23 cellular contexts compared by ENCODE assay signal in the genomic region with DNA sequence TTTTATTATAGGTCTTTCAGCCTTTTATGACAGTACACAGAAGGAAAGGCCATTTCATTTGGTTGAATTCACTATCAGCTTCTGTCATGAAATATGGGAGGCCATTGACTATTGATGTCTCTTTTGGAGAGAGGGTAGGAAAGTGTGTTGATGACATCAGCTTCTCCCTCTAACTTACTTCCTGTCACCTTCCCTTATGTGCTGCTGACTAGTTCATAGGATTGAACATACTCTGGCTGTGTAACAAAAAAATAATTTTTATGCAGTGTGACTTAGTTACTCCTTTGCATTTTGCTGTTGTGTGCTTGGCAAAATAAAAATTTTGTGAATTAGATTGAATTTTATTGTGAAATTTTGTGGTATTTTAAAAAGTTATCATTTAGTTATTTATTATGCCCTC.
"Had no signal": no experiment of that assay in that cellular context is flagged by ENCODE, and none has a peak within 500 bp of the region (broad histone marks: within the 10 kb centered on the region; RNA-seq: fewer than 3 reads in every experiment).

No MANE protein-coding gene starts in this region.

- H3K4me3 ChIP-seq: ascending aorta, cardiac muscle cell, dorsolateral prefrontal cortex, skin epidermis, transverse colon, vagina had no signal

- DNase-seq: activated CD4-positive, alpha-beta memory T cell treated with anti-CD3 and anti-CD28 coated beads for 36 hours; activated CD4-positive, alpha-beta T cell treated with anti-CD3 and anti-CD28 coated beads for 36 hours; activated CD8-positive, alpha-beta memory T cell treated with anti-CD3 and anti-CD28 coated beads, Interleukin-2, amount 10 ng/mL, durations not matched to agents 7 days and 5 days; activated naive CD4-positive, alpha-beta T cell treated with anti-CD3 and anti-CD28 coated beads for 36 hours; activated naive CD8-positive, alpha-beta T cell treated with anti-CD3 and anti-CD28 coated beads, Interleukin-2, amount 50 U/mL, for 24 hours; activated T-cell treated with anti-CD3 and anti-CD28 coated beads, Interleukin-2, amount 50 U/mL, for 1 hour; dorsolateral prefrontal cortex; glutamatergic neuron; hypothalamus; nucleus accumbens; right cardiac atrium; stimulated activated CD4-positive, alpha-beta T cell treated with anti-CD3 and anti-CD28 coated beads, Interleukin-4, amount 100 ng/mL, for 24 hours; stimulated activated CD8-positive, alpha-beta memory T cell treated with anti-CD3 and anti-CD28 coated beads, Interleukin-4, amount 100 ng/mL, for 48 hours; stimulated activated naive CD8-positive, alpha-beta T cell treated with anti-CD3 and anti-CD28 coated beads, Interleukin-15, Interleukin-2, amounts not matched to agents 100 U/mL and 50 U/mL, for 24 hours; transverse colon; WERI-Rb-1 had no signal

- H3K27ac ChIP-seq: ascending aorta, cardiac muscle cell, dorsolateral prefrontal cortex, skin epidermis, transverse colon, vagina, WERI-Rb-1 had no signal

- H3K4me3 Mint-ChIP-seq: activated CD4-positive, alpha-beta memory T cell treated with anti-CD3 and anti-CD28 coated beads for 36 hours; activated CD4-positive, alpha-beta T cell treated with anti-CD3 and anti-CD28 coated beads for 36 hours; activated CD8-positive, alpha-beta memory T cell treated with anti-CD3 and anti-CD28 coated beads, Interleukin-2, amount 10 ng/mL, durations not matched to agents 7 days and 5 days; activated naive CD4-positive, alpha-beta T cell treated with anti-CD3 and anti-CD28 coated beads for 36 hours; activated naive CD8-positive, alpha-beta T cell treated with anti-CD3 and anti-CD28 coated beads, Interleukin-2, amount 50 U/mL, for 24 hours; nephron had no signal

- H3K4me1 Mint-ChIP-seq: activated CD4-positive, alpha-beta T cell treated with anti-CD3 and anti-CD28 coated beads for 36 hours; activated CD8-positive, alpha-beta memory T cell treated with anti-CD3 and anti-CD28 coated beads, Interleukin-2, amount 10 ng/mL, durations not matched to agents 7 days and 5 days; activated naive CD8-positive, alpha-beta T cell treated with anti-CD3 and anti-CD28 coated beads, Interleukin-2, amount 50 U/mL, for 24 hours; nephron had no signal

- H3K36me3 Mint-ChIP-seq: activated CD4-positive, alpha-beta memory T cell treated with anti-CD3 and anti-CD28 coated beads for 36 hours; activated CD8-positive, alpha-beta memory T cell treated with anti-CD3 and anti-CD28 coated beads, Interleukin-2, amount 10 ng/mL, durations not matched to agents 7 days and 5 days had no signal

- H3K27me3 ChIP-seq: ascending aorta, cardiac muscle cell, dorsolateral prefrontal cortex, transverse colon, vagina had no signal

- H3K36me3 ChIP-seq: ascending aorta, cardiac muscle cell, transverse colon, vagina, WERI-Rb-1 had no signal

- H3K9me3 Mint-ChIP-seq: activated naive CD8-positive, alpha-beta T cell treated with anti-CD3 and anti-CD28 coated beads, Interleukin-2, amount 50 U/mL, for 24 hours had no signal

- ATAC-seq: activated CD4-positive, alpha-beta T cell treated with anti-CD3 and anti-CD28 coated beads for 36 hours; activated CD8-positive, alpha-beta memory T cell treated with anti-CD3 and anti-CD28 coated beads, Interleukin-2, amount 10 ng/mL, durations not matched to agents 7 days and 5 days; activated naive CD8-positive, alpha-beta T cell treated with anti-CD3 and anti-CD28 coated beads, Interleukin-2, amount 50 U/mL, for 24 hours; right cardiac atrium; stimulated activated naive CD8-positive, alpha-beta T cell treated with anti-CD3 and anti-CD28 coated beads, Interleukin-15, Interleukin-2, amounts not matched to agents 100 U/mL and 50 U/mL, for 24 hours had no signal

- H3K27me3 Mint-ChIP-seq: activated CD4-positive, alpha-beta memory T cell treated with anti-CD3 and anti-CD28 coated beads for 36 hours; activated CD4-positive, alpha-beta T cell treated with anti-CD3 and anti-CD28 coated beads for 36 hours; activated CD8-positive, alpha-beta memory T cell treated with anti-CD3 and anti-CD28 coated beads, Interleukin-2, amount 10 ng/mL, durations not matched to agents 7 days and 5 days; activated naive CD8-positive, alpha-beta T cell treated with anti-CD3 and anti-CD28 coated beads, Interleukin-2, amount 50 U/mL, for 24 hours; progenitor cell of endocrine pancreas had no signal

- H3K27ac Mint-ChIP-seq: activated CD4-positive, alpha-beta memory T cell treated with anti-CD3 and anti-CD28 coated beads for 36 hours; activated CD4-positive, alpha-beta T cell treated with anti-CD3 and anti-CD28 coated beads for 36 hours; activated CD8-positive, alpha-beta memory T cell treated with anti-CD3 and anti-CD28 coated beads, Interleukin-2, amount 10 ng/mL, durations not matched to agents 7 days and 5 days; activated naive CD4-positive, alpha-beta T cell treated with anti-CD3 and anti-CD28 coated beads for 36 hours; activated naive CD8-positive, alpha-beta T cell treated with anti-CD3 and anti-CD28 coated beads, Interleukin-2, amount 50 U/mL, for 24 hours; activated T-helper 2 cell treated with anti-CD3 and anti-CD28 coated beads, Interferon-gamma antibody, Interleukin-2, Interleukin-4, amounts not matched to agents 10 μg/mL and 5 μg/mL and 100 μg/mL, durations not matched to agents 14 hours and 24 hours and 36 hours; nephron; progenitor cell of endocrine pancreas had no signal
